8 cellular contexts compared by ENCODE assay signal in genomic region chr17:21573961-21574610, GRCh38.
A peak's percentile ranks its signal among the peaks of the same experiment; 100 is the strongest.
DNase-seq lines count a peak whose midpoint lies in the region; ATAC-seq, FAIRE-seq and TF ChIP-seq lines count a peak whose summit lies in the region.

No MANE protein-coding gene starts in this region.

- no peaks in the 10 kb centered on the region for H3K27me3 ChIP-seq in muscle layer of duodenum (ENCODE audit: low read depth, low read length)
- H3K27me3 ChIP-seq in upper lobe of right lung = no peaks in the 10 kb centered on the region

- ATAC-seq in upper lobe of right lung (peak; percentile 52), HG03175 (IDR thresholded peaks at IDR 0.05; ENCODE audit: unreplicated experiment) (no peak)

- H3K27ac ChIP-seq in muscle layer of duodenum (ENCODE audit: low read length) (no peak overlapping the region), upper lobe of right lung (no peak overlapping the region)

- H3K9me3 ChIP-seq in muscle layer of duodenum (ENCODE audit: control insufficient read depth in 1 of 2, low read length in 2 of 2) = no peaks in the 10 kb centered on the region
- no peaks in the 10 kb centered on the region for H3K9me3 ChIP-seq in upper lobe of right lung

- no peaks in the 10 kb centered on the region for H3K36me3 Mint-ChIP-seq in T-helper 1 cell treated with Interleukin-12 subunit alpha and Interleukin-12 subunit beta and Interleukin-4 antibody, amounts not matched to agents 30 μg/mL and 1 μg/mL, for 36 hours (ENCODE audit: low read depth)

- no peak for TF ChIP-seq CTCF in upper lobe of right lung (IDR thresholded peaks at IDR 0.05)

- intact Hi-C loops in upper lobe of right lung (cut with DNase I) = no loop called here

- no peak for TF ChIP-seq POLR2A in GM12892 (IDR thresholded peaks at IDR 0.05; ENCODE audit: low read depth, low read length)

- H3K36me3 ChIP-seq in muscle layer of duodenum (ENCODE audit: control insufficient read depth in 1 of 2, insufficient read depth in 2 of 2, low read length in 2 of 2) (no peaks in the 10 kb centered on the region), upper lobe of right lung (no peaks in the 10 kb centered on the region)

- H3K4me3 Mint-ChIP-seq in T-helper 1 cell treated with Interleukin-12 subunit alpha and Interleukin-12 subunit beta and Interleukin-4 antibody, amounts not matched to agents 30 μg/mL and 1 μg/mL, for 36 hours = peak overlapping the region; percentile 47

- H3K4me3 ChIP-seq in muscle layer of duodenum (ENCODE audit: low read depth in 1 of 2, low read length in 2 of 2) = peak overlapping the region; percentile 42 to 66
- H3K4me3 ChIP-seq in upper lobe of right lung = peak overlapping the region; percentile 36

- no peaks in the 10 kb centered on the region for H3K4me1 Mint-ChIP-seq in T-helper 1 cell treated with Interleukin-12 subunit alpha and Interleukin-12 subunit beta and Interleukin-4 antibody, amounts not matched to agents 30 μg/mL and 1 μg/mL, for 36 hours (ENCODE audit: low read depth)

- H3K4me1 ChIP-seq in muscle layer of duodenum (ENCODE audit: control insufficient read depth in 1 of 2, insufficient read depth in 2 of 2, low read length in 2 of 2) (no peaks in the 10 kb centered on the region), upper lobe of right lung (no peaks in the 10 kb centered on the region)

- H3K27me3 Mint-ChIP-seq in T-helper 1 cell treated with Interleukin-12 subunit alpha and Interleukin-12 subunit beta and Interleukin-4 antibody, amounts not matched to agents 30 μg/mL and 1 μg/mL, for 36 hours (ENCODE audit: low read depth) = no peaks in the 10 kb centered on the region

- no peak for FAIRE-seq in GM12892 (lab: Jason Lieb, UNC)

- DNase-seq in Ammon's horn (ENCODE audit: low spot score) (peak; percentile 78), dermis blood vessel endothelial cell (peak; percentile 43), upper lobe of right lung (no peak), GM12892 (ENCODE audit: insufficient read length) (no peak), NCI-H1417 (lab: John Stamatoyannopoulos, UW) (no peak)

- H3K9me3 Mint-ChIP-seq in T-helper 1 cell treated with Interleukin-12 subunit alpha and Interleukin-12 subunit beta and Interleukin-4 antibody, amounts not matched to agents 30 μg/mL and 1 μg/mL, for 36 hours = no peaks in the 10 kb centered on the region

- no peak overlapping the region for H3K27ac Mint-ChIP-seq in T-helper 1 cell treated with Interleukin-12 subunit alpha and Interleukin-12 subunit beta and Interleukin-4 antibody, amounts not matched to agents 30 μg/mL and 1 μg/mL, for 36 hours

Comparison
In these comparisons a context has a peak if more than half of its experiments do, and no peak if none do; other contexts are left out.
1. DNase-seq: peak in Ammon's horn (single experiment) and dermis blood vessel endothelial cell (single experiment); none in upper lobe of right lung (single experiment), GM12892 (single experiment) and NCI-H1417 (0 of 3).